In the genomic region with DNA sequence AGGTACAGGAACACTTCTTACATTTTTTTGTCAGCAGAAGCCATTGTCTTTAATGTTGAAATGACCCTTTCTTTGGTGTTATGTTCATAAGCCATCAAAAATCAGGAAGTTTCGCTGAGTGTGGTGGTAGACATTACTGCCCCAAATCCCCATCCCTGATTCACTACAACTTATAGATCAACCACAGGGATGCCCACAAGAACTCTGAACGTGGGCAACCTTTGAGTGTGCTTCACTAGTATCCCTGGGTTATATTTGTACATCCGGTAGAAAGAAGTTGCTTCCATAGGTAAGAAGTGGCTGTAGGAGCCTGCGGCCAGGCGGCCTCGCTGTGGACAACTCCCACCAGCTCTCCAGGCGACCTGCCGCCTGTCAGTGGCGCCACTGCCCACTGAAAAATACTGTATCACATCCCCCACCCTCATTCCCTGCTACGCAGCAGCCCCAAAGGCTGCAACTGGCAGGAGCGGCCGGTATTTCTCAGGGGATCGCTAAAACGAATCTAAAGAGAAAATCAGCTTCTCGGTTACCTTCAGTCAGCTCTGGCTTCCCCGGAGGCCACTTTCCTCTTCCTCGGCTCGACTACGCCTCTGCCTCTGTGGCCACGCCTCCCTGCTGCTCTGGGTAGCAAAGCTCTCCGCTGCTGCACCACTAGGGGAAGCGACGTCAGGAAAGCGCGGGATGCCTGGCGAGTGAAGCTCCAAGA, we compare ENCODE assay signal across 1 cellular context.
TF ChIP-seq lines count a peak whose summit lies in the region.

No MANE protein-coding gene starts in this region.

TF ChIP-seq in IMR-90, 13 proteins besides CTCF, POLR2A, EP300 and RAD21 (continued from another document):
- TF ChIP-seq USF2 (IDR thresholded peaks at IDR 0.05; ENCODE audit: low read depth, low read length) (no peak), MXI1 (IDR thresholded peaks at IDR 0.05; ENCODE audit: borderline replicate concordance, low read depth, low read length) (no peak), ELK1 (IDR thresholded peaks at IDR 0.05; ENCODE audit: borderline replicate concordance, low read depth, low read length) (no peak)
